14 cellular contexts compared by ENCODE assay signal in the genomic region with DNA sequence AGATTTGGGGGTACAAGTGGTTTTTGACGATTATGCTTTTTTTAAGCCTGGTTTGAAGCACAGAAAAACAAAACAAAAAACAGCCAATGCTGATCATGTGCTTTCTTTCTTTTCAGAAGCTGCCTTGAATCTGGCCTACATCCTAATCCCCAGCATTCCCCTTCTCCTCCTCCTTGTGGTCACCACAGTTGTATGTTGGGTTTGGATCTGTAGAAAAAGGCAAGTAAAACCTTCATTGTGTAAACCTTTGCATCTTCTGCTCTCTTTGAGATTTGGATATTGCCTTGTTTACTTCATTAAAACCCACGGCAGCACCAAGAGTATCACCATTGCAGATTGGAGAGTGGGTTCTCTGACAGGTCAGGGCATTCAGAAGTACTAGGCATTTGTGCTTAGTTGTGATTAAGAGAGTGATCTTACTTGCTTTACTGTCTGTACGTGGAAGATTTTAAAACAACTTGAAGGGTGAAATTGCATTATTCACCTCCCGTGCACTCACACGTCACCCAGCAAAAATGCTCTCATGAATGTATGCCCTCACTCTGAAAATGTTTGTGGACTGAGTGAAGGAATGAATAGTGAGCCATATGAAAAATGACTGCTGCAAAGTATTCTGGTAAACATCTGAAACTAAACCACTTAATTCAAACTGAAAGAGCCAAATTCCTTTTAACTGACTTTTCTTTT. TPM values are rescaled to one million over a fixed set of nuclear protein-coding genes. Genes with fewer than 3 reads are reported as not detected.
DNase-seq lines count a peak whose midpoint lies in the region; ATAC-seq, FAIRE-seq and TF ChIP-seq lines count a peak whose summit lies in the region.
"Had no signal": no experiment of that assay in that cellular context is flagged by ENCODE, and none has a peak within 500 bp of the region (broad histone marks: within the 10 kb centered on the region; RNA-seq: fewer than 3 reads in every experiment).

No MANE protein-coding gene starts in this region.

- POLR2A ChIA-PET in A549 (lab: Yijun Ruan, JAX) = no interaction called here
- POLR2A ChIA-PET in activated CD4-positive, alpha-beta T cell treated with anti-CD3 and anti-CD28 coated beads for 36 hours (lab: Charles Lee) = no interaction called here

- peak overlapping the region; percentile 44 for H3K4me2 ChIP-seq in A549
- H3K4me2 ChIP-seq: BLaER1 had no signal

- no peak overlapping the region for H3K9ac ChIP-seq in muscle layer of colon (ENCODE audit: low read length)
- H3K9ac ChIP-seq: BLaER1 had no signal

- peaks cover under 1% of the 10 kb centered on the region for H3K27me3 Mint-ChIP-seq in activated CD4-positive, alpha-beta T cell treated with anti-CD3 and anti-CD28 coated beads for 36 hours

- peak; percentile 75 to 77 for ATAC-seq in A549
- ATAC-seq in activated CD4-positive, alpha-beta T cell treated with anti-CD3 and anti-CD28 coated beads for 36 hours = no peak

- no peak; a peak in 1 of 5 replicates for TF ChIP-seq EP300 in A549 (IDR thresholded peaks at IDR 0.05)

- no peaks in the 10 kb centered on the region for H3K27me3 ChIP-seq in muscle layer of colon (ENCODE audit: control insufficient read depth in 1 of 2, insufficient read depth in 2 of 2, low read length in 2 of 2)
- H3K27me3 ChIP-seq: BLaER1 had no signal

- no peak overlapping the region for H3K4me3 Mint-ChIP-seq in activated CD4-positive, alpha-beta T cell treated with anti-CD3 and anti-CD28 coated beads for 36 hours
- H3K4me3 Mint-ChIP-seq: activated T-cell treated with anti-CD3 and anti-CD28 coated beads, Interleukin-2, amount 50 U/mL, for 24 hours had no signal

- peaks cover 1% of the 10 kb centered on the region for H3K9me3 Mint-ChIP-seq in activated CD4-positive, alpha-beta T cell treated with anti-CD3 and anti-CD28 coated beads for 36 hours (ENCODE audit: low read depth)

- intact Hi-C loops in activated CD4-positive, alpha-beta T cell treated with anti-CD3 and anti-CD28 coated beads for 36 hours (cut with DNase I, micrococcal nuclease) = no loop called here
- intact Hi-C loops in posterior cingulate gyrus (cut with DNase I) = no loop called here

- H3K36me3 ChIP-seq in muscle layer of colon (ENCODE audit: insufficient read depth, low read length) = peaks cover 18% of the 10 kb centered on the region
- H3K36me3 ChIP-seq: BLaER1 had no signal

- CTCF ChIA-PET in A549 (lab: Yijun Ruan, JAX) = interaction anchor here (1.1 to 2.1 kb wide), 3 partner anchors 29 to 112 kb away, joined by 3 to 6 read pairs (median 4); no protein-coding TSS in a partner anchor
- CTCF ChIA-PET in activated CD4-positive, alpha-beta T cell treated with anti-CD3 and anti-CD28 coated beads for 36 hours (lab: Charles Lee) = no interaction called here

- no peak overlapping the region for H3K27ac Mint-ChIP-seq in activated CD4-positive, alpha-beta T cell treated with anti-CD3 and anti-CD28 coated beads for 36 hours
- H3K27ac Mint-ChIP-seq: activated T-cell treated with anti-CD3 and anti-CD28 coated beads, Interleukin-2, amount 50 U/mL, for 24 hours had no signal

- H3K27ac ChIP-seq in A549 = peak overlapping the region; percentile 72 to 86
- peak overlapping the region; percentile 10 for H3K27ac ChIP-seq in muscle layer of colon (ENCODE audit: low read depth, low read length)
- H3K27ac ChIP-seq: BLaER1 had no signal

- H3K4me1 ChIP-seq in A549 (peaks cover 33% of the 10 kb centered on the region), muscle layer of colon (ENCODE audit: insufficient read depth, low read length) (peaks cover 8% of the 10 kb centered on the region)

- no peak for TF ChIP-seq RAD21 in A549 (conservative IDR thresholded peaks at IDR 0.05 in 1 of 2, IDR thresholded peaks at IDR 0.05 in 1 of 2)

- H3K9me3 ChIP-seq in A549 = peaks cover 12% of the 10 kb centered on the region; the same call in 2 of the 3 replicates
- H3K9me3 ChIP-seq in muscle layer of colon (ENCODE audit: low read length) = no peaks in the 10 kb centered on the region

- H3K4me1 Mint-ChIP-seq in activated CD4-positive, alpha-beta T cell treated with anti-CD3 and anti-CD28 coated beads for 36 hours = no peaks in the 10 kb centered on the region

- H3K36me3 Mint-ChIP-seq in activated CD4-positive, alpha-beta T cell treated with anti-CD3 and anti-CD28 coated beads for 36 hours (ENCODE audit: low read depth) = peaks cover 12% of the 10 kb centered on the region

- no peak for TF ChIP-seq POLR2A in A549 (IDR thresholded peaks at IDR 0.05; ENCODE audit: low read length)

- DNase-seq in A549 (ENCODE audit: low read depth in 1 of 2, low spot score in 1 of 2) = peak in 1 of 2 experiments; percentile 53
- DNase-seq in NCI-H226 = peak; percentile 96
- peak; percentile 95 for DNase-seq in choroid plexus epithelial cell (ENCODE audit: low read depth)
- DNase-seq in activated CD4-positive, alpha-beta T cell treated with anti-CD3 and anti-CD28 coated beads for 36 hours = no peak
- DNase-seq in posterior cingulate gyrus = no peak
- DNase-seq in NCI-H187 treated with DMSO at 0.1 percent for 48 hours (lab: John Stamatoyannopoulos, UW) = no peak
- DNase-seq in DMS53 (lab: John Stamatoyannopoulos, UW) = no peak
- DNase-seq: activated T-cell treated with anti-CD3 and anti-CD28 coated beads, Interleukin-2, amount 50 U/mL, for 24 hours; cortex of kidney; NCI-H524 had no signal

- WGBS in A549 (ENCODE audit: missing lambda C conversion rate) = 31% methylated on average over 5 of the region's 5 CpGs

- TF ChIP-seq CTCF in A549 (IDR thresholded peaks at IDR 0.05) = no peak
- peak; percentile 19 for TF ChIP-seq CTCF in choroid plexus epithelial cell (conservative IDR thresholded peaks at IDR 0.05; ENCODE audit: low read depth, low read length)

- H3K4me3 ChIP-seq in A549 (no peak overlapping the region), choroid plexus epithelial cell (ENCODE audit: low read depth, low read length) (no peak overlapping the region), muscle layer of colon (ENCODE audit: low read depth in 1 of 2, low read length in 2 of 2) (no peak overlapping the region)
- H3K4me3 ChIP-seq: BLaER1 had no signal

- FAIRE-seq in A549 (lab: Jason Lieb, UNC) = no peak

TF ChIP-seq in A549, 52 proteins besides CTCF, POLR2A, EP300 and RAD21:
- TF ChIP-seq NR3C1 (IDR thresholded peaks at IDR 0.05) (no peak), MAFK (IDR thresholded peaks at IDR 0.05; ENCODE audit: partially characterized antibody) (peak; percentile 24), HDAC2 (IDR thresholded peaks at IDR 0.05) (no peak), JUN (IDR thresholded peaks at IDR 0.05) (peak in 1 of 2 experiments; percentile 39; a peak in 1 of 5 replicates), KDM5A (IDR thresholded peaks at IDR 0.05) (no peak), PHF8 (IDR thresholded peaks at IDR 0.05; ENCODE audit: borderline replicate concordance, low read depth) (no peak), ZSCAN20 (CRISPR knock-in tag; IDR thresholded peaks at IDR 0.05) (no peak), JUNB (IDR thresholded peaks at IDR 0.05) (0 out of 2 replicates have a peak, but pooled peaks have one; percentile 19), RFX5 (IDR thresholded peaks at IDR 0.05) (no peak), FOSL2 (IDR thresholded peaks at IDR 0.05) (no peak), FOSL2 (CRISPR knock-in tag; IDR thresholded peaks at IDR 0.05) (peak; percentile 55), EHF (CRISPR knock-in tag; IDR thresholded peaks at IDR 0.05) (no peak), GATA3 (IDR thresholded peaks at IDR 0.05; ENCODE audit: borderline replicate concordance) (peak; percentile 61; the same call in 1 of the 2 replicates)
- TF ChIP-seq, protein P1, sequence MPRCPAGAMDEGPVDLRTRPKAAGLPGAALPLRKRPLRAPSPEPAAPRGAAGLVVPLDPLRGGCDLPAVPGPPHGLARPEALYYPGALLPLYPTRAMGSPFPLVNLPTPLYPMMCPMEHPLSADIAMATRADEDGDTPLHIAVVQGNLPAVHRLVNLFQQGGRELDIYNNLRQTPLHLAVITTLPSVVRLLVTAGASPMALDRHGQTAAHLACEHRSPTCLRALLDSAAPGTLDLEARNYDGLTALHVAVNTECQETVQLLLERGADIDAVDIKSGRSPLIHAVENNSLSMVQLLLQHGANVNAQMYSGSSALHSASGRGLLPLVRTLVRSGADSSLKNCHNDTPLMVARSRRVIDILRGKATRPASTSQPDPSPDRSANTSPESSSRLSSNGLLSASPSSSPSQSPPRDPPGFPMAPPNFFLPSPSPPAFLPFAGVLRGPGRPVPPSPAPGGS (IDR thresholded peaks at IDR 0.05) = no peak
TF ChIP-seq in A549: peak in this region for 5.

RNA-seq across cellular contexts. Expression of a gene that starts 17.0 kb away (rescaled TPM):
- polyA plus RNA-seq in A549 (2011; rRNA removed) = 2.8 and 4.1 TPM in 2 replicates
- 5.7 and 6.3 TPM in 2 replicates for polyA plus RNA-seq in A549 (2012; cell fraction: cytosol; rRNA removed)
- 2.3 and 6.3 TPM in 2 replicates for polyA plus RNA-seq in A549 (2012; cell fraction: nucleus; rRNA removed)
- 9.0 to 12.2 TPM (median 12.0 TPM) in 3 replicates for polyA plus RNA-seq in A549 (2017; fragmentation: RNase III; extraction: RNeasy Plus Mini Kit Qiagen cat#74134 plus additional on column Dnase treatment)
- polyA minus RNA-seq in A549 (2011; rRNA and poly(A)+ RNA removed) = 2.3 and 4.7 TPM in 2 replicates
- 1 to 10 TPM; 5.5 to 5.6 TPM for total RNA-seq in activated CD4-positive, alpha-beta T cell treated with anti-CD3 and anti-CD28 coated beads for 36 hours

RNA-seq across cellular contexts. Expression of a gene that starts 43.0 kb away (rescaled TPM):
- polyA plus RNA-seq in A549 (2011; rRNA removed) (not detected in 2 replicates), A549 (2017; fragmentation: RNase III; extraction: RNeasy Plus Mini Kit Qiagen cat#74134 plus additional on column Dnase treatment) (not detected in 3 replicates)
- not detected in 2 replicates for polyA plus RNA-seq in A549 (2012; cell fraction: cytosol; rRNA removed)
- polyA plus RNA-seq in A549 (2012; cell fraction: nucleus; rRNA removed) = not detected in 2 replicates
- not detected in 2 replicates for polyA minus RNA-seq in A549 (2011; rRNA and poly(A)+ RNA removed)
- not detected for total RNA-seq in activated CD4-positive, alpha-beta T cell treated with anti-CD3 and anti-CD28 coated beads for 36 hours
- total RNA-seq: pulmonary artery endothelial cell; T-helper 2 cell treated with Interferon-gamma antibody and Interleukin-4, amounts not matched to agents 100 ng/mL and 5 ng/mL, for 36 hours had no signal

RNA-seq across cellular contexts. Expression of a gene that starts 44.7 kb away (rescaled TPM):
- 9.0 and 11.4 TPM in 2 replicates for polyA plus RNA-seq in A549 (2011; rRNA removed)
- 3.6 and 5.4 TPM in 2 replicates for polyA plus RNA-seq in A549 (2012; cell fraction: cytosol; rRNA removed)
- 6.7 and 7.4 TPM in 2 replicates for polyA plus RNA-seq in A549 (2012; cell fraction: nucleus; rRNA removed)
- polyA plus RNA-seq in A549 (2017; fragmentation: RNase III; extraction: RNeasy Plus Mini Kit Qiagen cat#74134 plus additional on column Dnase treatment) = 4.5 to 5.1 TPM (median 4.7 TPM) in 3 replicates
- polyA minus RNA-seq in A549 (2011; rRNA and poly(A)+ RNA removed) = 16.7 and 20.0 TPM in 2 replicates
- 10 to 100 TPM in 1 of 2 experiments, 1 to 10 TPM in 1; 6.0 to 10.9 TPM for total RNA-seq in activated CD4-positive, alpha-beta T cell treated with anti-CD3 and anti-CD28 coated beads for 36 hours

RNA-seq across cellular contexts. Expression of a gene that starts 45.4 kb away (rescaled TPM):
- 0.32 and 0.36 TPM in 2 replicates for polyA plus RNA-seq in A549 (2011; rRNA removed)
- 0.04 TPM in 1 of 2 replicates, not detected in the other for polyA plus RNA-seq in A549 (2012; cell fraction: cytosol; rRNA removed)
- polyA plus RNA-seq in A549 (2012; cell fraction: nucleus; rRNA removed) = 0.10 TPM in 1 of 2 replicates, not detected in the other
- polyA plus RNA-seq in A549 (2017; fragmentation: RNase III; extraction: RNeasy Plus Mini Kit Qiagen cat#74134 plus additional on column Dnase treatment) = 0.23 to 0.38 TPM (median 0.34 TPM) in 3 replicates
- polyA minus RNA-seq in A549 (2011; rRNA and poly(A)+ RNA removed) = 0.29 TPM in 1 of 2 replicates, not detected in the other
- total RNA-seq in activated CD4-positive, alpha-beta T cell treated with anti-CD3 and anti-CD28 coated beads for 36 hours = not detected
- total RNA-seq: pulmonary artery endothelial cell; T-helper 2 cell treated with Interferon-gamma antibody and Interleukin-4, amounts not matched to agents 100 ng/mL and 5 ng/mL, for 36 hours had no signal

Comparison
In these comparisons a context has a peak if more than half of its experiments do, and no peak if none do; other contexts are left out.
1. DNase-seq: peak in NCI-H226 (single experiment) and choroid plexus epithelial cell (single experiment); none in activated CD4-positive, alpha-beta T cell treated with anti-CD3 and anti-CD28 coated beads for 36 hours (single experiment), posterior cingulate gyrus (0 of 10), NCI-H187 treated with DMSO at 0.1 percent for 48 hours (single experiment) and DMS53 (single experiment).